In genomic region chr11:67906969-67907368, GRCh38 we compare ENCODE assay signal across 6 cellular contexts.
DNase-seq lines count a peak whose midpoint lies in the region; FAIRE-seq and TF ChIP-seq lines count a peak whose summit lies in the region.
"Not testable (repeated sequence)": the region's sequence is repeated elsewhere in the genome, so short reads cannot be mapped to it uniquely, and the experiment has no call there.

No MANE protein-coding gene starts in this region.

- not testable (repeated sequence) for H3K9me3 ChIP-seq in astrocyte (ENCODE audit: insufficient read depth, low read depth, low read length); trophoblast cell (ENCODE audit: insufficient read depth, low read depth, low read length)

- H4K8ac ChIP-seq in trophoblast cell (ENCODE audit: low read depth, low read length), result not testable (repeated sequence)

- not testable (repeated sequence) for H3K4ac ChIP-seq in trophoblast cell (ENCODE audit: low read depth, low read length)

- H3K27me3 Mint-ChIP-seq in astrocyte (ENCODE audit: low read depth, unreplicated experiment), result not testable (repeated sequence)

- no CpG with 5 or more reads among the region's 1 CpG for WGBS in trophoblast cell (ENCODE audit: extremely low coverage, insufficient coverage, insufficient read length)

- H3K27ac ChIP-seq in astrocyte (ENCODE audit: low read depth, low read length); brain microvascular endothelial cell; trophoblast cell (ENCODE audit: low read depth, low read length): not testable (repeated sequence)

- not testable (repeated sequence) for FAIRE-seq in astrocyte (lab: Jason Lieb, UNC)

- H3K4me3 ChIP-seq in astrocyte (ENCODE audit: insufficient read depth, low read depth, low read length); brain microvascular endothelial cell (ENCODE audit: low read depth, low read length); choroid plexus epithelial cell (ENCODE audit: low read depth, low read length); fibroblast of the aortic adventitia (ENCODE audit: low read depth, low read length); trophoblast cell (ENCODE audit: low read depth, low read length): not testable (repeated sequence)

- peak; percentile 9 for DNase-seq in NCI-H226
- peak; percentile 47 for DNase-seq in astrocyte (ENCODE audit: low read depth)
- peak; percentile 75 for DNase-seq in brain microvascular endothelial cell
- DNase-seq in choroid plexus epithelial cell (ENCODE audit: low read depth), result peak; percentile 17
- peak; percentile 2 for DNase-seq in fibroblast of the aortic adventitia (ENCODE audit: low read depth)
- peak; percentile 51 to 57 for DNase-seq in trophoblast cell

- H3K27ac Mint-ChIP-seq in astrocyte (ENCODE audit: unreplicated experiment), result not testable (repeated sequence)

- not testable (repeated sequence) for H4K91ac ChIP-seq in trophoblast cell (ENCODE audit: low read depth, low read length)

- not testable (repeated sequence) for H3K79me2 ChIP-seq in astrocyte (ENCODE audit: insufficient read depth, low read length); trophoblast cell (ENCODE audit: control insufficient read depth, insufficient read depth, low read length, poor library complexity)

- H3K4me1 Mint-ChIP-seq in astrocyte (ENCODE audit: low read depth, unreplicated experiment), result not testable (repeated sequence)

- H3K4me3 Mint-ChIP-seq in astrocyte (ENCODE audit: unreplicated experiment), result not testable (repeated sequence)

- H4K12ac ChIP-seq in trophoblast cell (ENCODE audit: low read depth, low read length), result not testable (repeated sequence)

- H2AFZ ChIP-seq in astrocyte (ENCODE audit: low read depth, low read length); trophoblast cell (ENCODE audit: insufficient read depth, low read length, poor library complexity): not testable (repeated sequence)

- H2BK5ac ChIP-seq in trophoblast cell (ENCODE audit: low read depth, low read length, poor library complexity), result not testable (repeated sequence)

- TF ChIP-seq CTCF in astrocyte (IDR thresholded peaks at IDR 0.05; ENCODE audit: insufficient read depth, low read depth, low read length); brain microvascular endothelial cell (IDR thresholded peaks at IDR 0.05; ENCODE audit: low read depth, low read length, missing control alignments); choroid plexus epithelial cell (conservative IDR thresholded peaks at IDR 0.05; ENCODE audit: low read depth, low read length); fibroblast of the aortic adventitia (IDR thresholded peaks at IDR 0.05; ENCODE audit: insufficient read depth, low read length): not testable (repeated sequence)

- not testable (repeated sequence) for H2AK5ac ChIP-seq in trophoblast cell (ENCODE audit: low read length)

- not testable (repeated sequence) for H3K9me3 Mint-ChIP-seq in astrocyte (ENCODE audit: unreplicated experiment)

- H3K18ac ChIP-seq in trophoblast cell (ENCODE audit: low read length), result not testable (repeated sequence)

- H3K14ac ChIP-seq in trophoblast cell (ENCODE audit: low read length), result not testable (repeated sequence)

- not testable (repeated sequence) for H3K23ac ChIP-seq in trophoblast cell (ENCODE audit: low read length)

- H3K79me1 ChIP-seq in trophoblast cell (ENCODE audit: low read length), result not testable (repeated sequence)

- not testable (repeated sequence) for H4K20me1 ChIP-seq in astrocyte (ENCODE audit: insufficient read depth, low read length)

- H3K4me1 ChIP-seq in astrocyte (ENCODE audit: insufficient read depth, low read length); trophoblast cell (ENCODE audit: control insufficient read depth in 1 of 2, insufficient read depth in 2 of 2, low read length in 2 of 2): not testable (repeated sequence)

- H3K36me3 Mint-ChIP-seq in astrocyte (ENCODE audit: low read depth, unreplicated experiment), result not testable (repeated sequence)

- H2BK120ac ChIP-seq in trophoblast cell (ENCODE audit: insufficient read depth, low read length, poor library complexity), result not testable (repeated sequence)

- H3K9ac ChIP-seq in astrocyte (ENCODE audit: low read length); trophoblast cell (ENCODE audit: low read length): not testable (repeated sequence)

- in situ Hi-C loops in brain microvascular endothelial cell (cut with HindIII; ENCODE audit: low pct_ligation_motif_present, low sequenced_read_pairs), result not testable (repeated sequence)

- not testable (repeated sequence) for H3K27me3 ChIP-seq in astrocyte (ENCODE audit: insufficient read depth, low read length); brain microvascular endothelial cell (replicated peaks); trophoblast cell (ENCODE audit: insufficient read depth, low read length)

- not testable (repeated sequence) for H3K4me2 ChIP-seq in astrocyte (ENCODE audit: low read length); trophoblast cell (ENCODE audit: low read length)

- H2BK12ac ChIP-seq in trophoblast cell (ENCODE audit: low read length), result not testable (repeated sequence)

- H3K36me3 ChIP-seq in astrocyte (ENCODE audit: insufficient read depth, low read length); brain microvascular endothelial cell (replicated peaks); trophoblast cell (ENCODE audit: control insufficient read depth in 1 of 2, insufficient read depth in 2 of 2, low read length in 2 of 2): not testable (repeated sequence)

Comparison
In these comparisons a context has a peak if more than half of its experiments do, and no peak if none do; other contexts are left out.
1. DNase-seq: peak in every context shown above with its lines; median percentile 75 in brain microvascular endothelial cell; 54 in trophoblast cell; 47 in astrocyte; 17 in choroid plexus epithelial cell; 9 in NCI-H226; 2 in fibroblast of the aortic adventitia.